7 cellular contexts compared by ENCODE assay signal in genomic region chr5:134101686-134102439, GRCh38. TPM values are rescaled to one million over a fixed set of nuclear protein-coding genes. Genes with fewer than 3 reads are reported as not detected.
DNase-seq lines count a peak whose midpoint lies in the region; ATAC-seq, FAIRE-seq and TF ChIP-seq lines count a peak whose summit lies in the region.

No MANE protein-coding gene starts in this region.

- FAIRE-seq in GM12891 (lab: Jason Lieb, UNC) = peak; percentile 85

- peaks cover 79% of the 10 kb centered on the region for H3K4me1 ChIP-seq in effector memory CD4-positive, alpha-beta T cell (ENCODE audit: control insufficient read depth, insufficient read depth, low read length, poor library complexity, severe bottlenecking)

- no peak overlapping the region for H3K4me3 Mint-ChIP-seq in activated CD4-positive, alpha-beta memory T cell treated with anti-CD3 and anti-CD28 coated beads, Interleukin-2, amount 10 ng/mL, durations not matched to agents 7 days and 5 days

- peaks cover 47% of the 10 kb centered on the region for H3K4me1 Mint-ChIP-seq in activated CD4-positive, alpha-beta memory T cell treated with anti-CD3 and anti-CD28 coated beads, Interleukin-2, amount 10 ng/mL, durations not matched to agents 7 days and 5 days

- peak overlapping the region; percentile 91 for H3K27ac ChIP-seq in effector memory CD4-positive, alpha-beta T cell (ENCODE audit: insufficient read depth, low read length, poor library complexity, severe bottlenecking)

- H3K9me3 Mint-ChIP-seq in activated CD4-positive, alpha-beta memory T cell treated with anti-CD3 and anti-CD28 coated beads, Interleukin-2, amount 10 ng/mL, durations not matched to agents 7 days and 5 days = no peaks in the 10 kb centered on the region

- no peaks in the 10 kb centered on the region for H3K27me3 ChIP-seq in effector memory CD4-positive, alpha-beta T cell (replicated peaks; ENCODE audit: control insufficient read depth, insufficient read depth, low read length, poor library complexity, severe bottlenecking)

- POLR2A ChIA-PET in activated CD4-positive, alpha-beta memory T cell treated with anti-CD3 and anti-CD28 coated beads, Interleukin-2, amount 10 ng/mL, durations not matched to agents 7 days and 5 days (lab: Charles Lee) = interaction anchor here (1.2 to 3.2 kb wide), 5 partner anchors 10 to 75 kb away, joined by 4 to 13 read pairs (median 6); partner anchors contain the start of gene SKP1

- peak; percentile 69 for DNase-seq in GM12891 (ENCODE audit: insufficient read length, low spot score)
- DNase-seq in NB4 (ENCODE audit: low read depth) = peak; percentile 64
- peak; percentile 72 for DNase-seq in activated CD4-positive, alpha-beta memory T cell treated with anti-CD3 and anti-CD28 coated beads, Interleukin-2, amount 10 ng/mL, durations not matched to agents 7 days and 5 days
- peak; percentile 51 to 65 (median 54) for DNase-seq in effector memory CD4-positive, alpha-beta T cell
- peak; percentile 51 for DNase-seq in myocyte (ENCODE audit: low read depth)
- peak; percentile 62 for DNase-seq in stimulated activated naive CD4-positive, alpha-beta T cell treated with Interleukin-2 at 50 U/mL for 16 hours (lab: John Stamatoyannopoulos, UW)

- H3K36me3 ChIP-seq in effector memory CD4-positive, alpha-beta T cell (ENCODE audit: control insufficient read depth, insufficient read depth, low read length) = no peaks in the 10 kb centered on the region

- TF ChIP-seq POLR2A in GM12891 (IDR thresholded peaks at IDR 0.05; ENCODE audit: low read depth, low read length) = 0 out of 2 replicates have a peak, but pooled peaks have one; percentile 46
- no peak for TF ChIP-seq POLR2A in NB4 (IDR thresholded peaks at IDR 0.05; ENCODE audit: extremely low read depth, insufficient read length)

- H3K36me3 Mint-ChIP-seq in activated CD4-positive, alpha-beta memory T cell treated with anti-CD3 and anti-CD28 coated beads, Interleukin-2, amount 10 ng/mL, durations not matched to agents 7 days and 5 days (ENCODE audit: low read depth) = no peaks in the 10 kb centered on the region

- no peak overlapping the region for H3K4me3 ChIP-seq in NB4 (ENCODE audit: low read depth, low read length)
- H3K4me3 ChIP-seq in effector memory CD4-positive, alpha-beta T cell (ENCODE audit: insufficient read depth, low read depth, low read length, poor library complexity, severe bottlenecking) = no peak overlapping the region

- H3K27ac Mint-ChIP-seq in activated CD4-positive, alpha-beta memory T cell treated with anti-CD3 and anti-CD28 coated beads, Interleukin-2, amount 10 ng/mL, durations not matched to agents 7 days and 5 days = no peak overlapping the region

- no peak for ATAC-seq in GM21360 (IDR thresholded peaks at IDR 0.05; ENCODE audit: unreplicated experiment)

- CTCF ChIA-PET in activated CD4-positive, alpha-beta memory T cell treated with anti-CD3 and anti-CD28 coated beads, Interleukin-2, amount 10 ng/mL, durations not matched to agents 7 days and 5 days (lab: Charles Lee) = interaction anchor here (0.6 to 5.6 kb wide), 16 partner anchors 11 to 266 kb away, joined by 3 to 74 read pairs (median 4); partner anchors contain the start of genes TCF7 and VDAC1

- peaks cover 66% of the 10 kb centered on the region for H3K27me3 Mint-ChIP-seq in activated CD4-positive, alpha-beta memory T cell treated with anti-CD3 and anti-CD28 coated beads, Interleukin-2, amount 10 ng/mL, durations not matched to agents 7 days and 5 days

- no peaks in the 10 kb centered on the region for H3K9me3 ChIP-seq in effector memory CD4-positive, alpha-beta T cell (ENCODE audit: control insufficient read depth, low read length)

- TF ChIP-seq CTCF in NB4 (IDR thresholded peaks at IDR 0.05; ENCODE audit: low read depth, low read length) = peak; percentile 82

TF ChIP-seq in GM12891, 5 proteins besides CTCF, POLR2A, EP300 and RAD21:
- no peak for TF ChIP-seq SPI1 (IDR thresholded peaks at IDR 0.05; ENCODE audit: low read depth, low read length)
- TF ChIP-seq POLR2AphosphoS5 (IDR thresholded peaks at IDR 0.05; ENCODE audit: low read depth, low read length) = no peak
- TF ChIP-seq TAF1 (IDR thresholded peaks at IDR 0.05; ENCODE audit: low read depth, low read length) = peak; percentile 52; the same call in 1 of the 2 replicates
- no peak for TF ChIP-seq PAX5 (IDR thresholded peaks at IDR 0.05; ENCODE audit: insufficient read depth, low read length, severe bottlenecking)
- TF ChIP-seq POU2F2 (IDR thresholded peaks at IDR 0.05; ENCODE audit: low read depth, low read length) = no peak

RNA-seq across cellular contexts. Expression of gene TCF7, which starts 12.6 kb away (rescaled TPM):
- polyA plus RNA-seq in GM12891 (2012; ENCODE audit: low read depth, missing spikeins) = 55.8 TPM
- 10 to 100 TPM; 19.2 to 21.9 TPM for total RNA-seq in activated CD4-positive, alpha-beta memory T cell treated with anti-CD3 and anti-CD28 coated beads, Interleukin-2, amount 10 ng/mL, durations not matched to agents 7 days and 5 days
- total RNA-seq in myocyte = 0.27 and 1.2 TPM in 2 replicates
- 1.7 TPM for polyA plus RNA-seq in myocyte (2012)
